In the genomic region with DNA sequence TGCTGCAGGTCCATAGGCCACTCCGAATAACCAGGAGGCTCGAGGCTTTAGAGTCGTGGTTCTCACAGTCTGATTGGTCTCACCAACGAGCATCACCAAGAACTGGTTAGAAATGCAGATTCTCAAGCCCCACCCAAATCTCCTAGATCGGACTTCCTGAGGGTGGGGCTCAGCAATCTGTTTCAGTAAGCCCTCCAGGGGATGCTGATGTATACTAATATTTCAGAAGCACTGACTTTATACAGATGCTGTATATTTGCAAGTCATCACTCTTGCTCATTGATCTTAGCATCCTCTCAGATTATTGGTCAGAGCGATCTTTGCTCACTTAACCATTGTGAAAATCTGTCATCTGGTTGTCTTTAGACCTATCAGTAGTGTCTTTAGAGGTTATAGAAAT, we compare ENCODE assay signal across 2 cellular contexts.
TF ChIP-seq lines count a peak whose summit lies in the region.

No MANE protein-coding gene starts in this region.

TF ChIP-seq in IMR-90, 13 proteins besides CTCF, POLR2A, EP300 and RAD21:
- no peak for TF ChIP-seq RFX5 (IDR thresholded peaks at IDR 0.05; ENCODE audit: low read depth, low read length)
- TF ChIP-seq, protein P1, sequence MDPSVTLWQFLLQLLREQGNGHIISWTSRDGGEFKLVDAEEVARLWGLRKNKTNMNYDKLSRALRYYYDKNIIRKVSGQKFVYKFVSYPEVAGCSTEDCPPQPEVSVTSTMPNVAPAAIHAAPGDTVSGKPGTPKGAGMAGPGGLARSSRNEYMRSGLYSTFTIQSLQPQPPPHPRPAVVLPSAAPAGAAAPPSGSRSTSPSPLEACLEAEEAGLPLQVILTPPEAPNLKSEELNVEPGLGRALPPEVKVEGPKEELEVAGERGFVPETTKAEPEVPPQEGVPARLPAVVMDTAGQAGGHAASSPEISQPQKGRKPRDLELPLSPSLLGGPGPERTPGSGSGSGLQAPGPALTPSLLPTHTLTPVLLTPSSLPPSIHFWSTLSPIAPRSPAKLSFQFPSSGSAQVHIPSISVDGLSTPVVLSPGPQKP (IDR thresholded peaks at IDR 0.05; ENCODE audit: borderline replicate concordance, low read depth, low read length): no peak
- no peak for TF ChIP-seq RCOR1 (IDR thresholded peaks at IDR 0.05; ENCODE audit: insufficient replicate concordance, low read length)
- TF ChIP-seq NFE2L2 (IDR thresholded peaks at IDR 0.05; ENCODE audit: low read depth, low read length): 0 out of 2 replicates have a peak, but pooled peaks have one; percentile 25
- 0 out of 2 replicates have a peak, but pooled peaks have one; percentile 12 for TF ChIP-seq MAFK (IDR thresholded peaks at IDR 0.05; ENCODE audit: low read depth, low read length)
- no peak for TF ChIP-seq USF2 (IDR thresholded peaks at IDR 0.05; ENCODE audit: low read depth, low read length)
- no peak for TF ChIP-seq CHD1 (IDR thresholded peaks at IDR 0.05; ENCODE audit: low read depth, low read length)
- TF ChIP-seq MXI1 (IDR thresholded peaks at IDR 0.05; ENCODE audit: borderline replicate concordance, low read depth, low read length): no peak
- no peak for TF ChIP-seq CEBPB (IDR thresholded peaks at IDR 0.05; ENCODE audit: low read depth, low read length)
- no peak for TF ChIP-seq SMC3 (IDR thresholded peaks at IDR 0.05; ENCODE audit: low read depth, low read length)
- TF ChIP-seq FOS (IDR thresholded peaks at IDR 0.05; ENCODE audit: low read depth, low read length): no peak
- TF ChIP-seq BHLHE40 (IDR thresholded peaks at IDR 0.05; ENCODE audit: low read depth, low read length): no peak
- TF ChIP-seq MAZ (IDR thresholded peaks at IDR 0.05; ENCODE audit: borderline replicate concordance, low read depth, low read length): no peak

TF ChIP-seq in K562, 482 proteins besides CTCF, POLR2A, EP300 and RAD21:
- no peak for TF ChIP-seq USF2 (CRISPR knock-in tag; IDR thresholded peaks at IDR 0.05)
- peak; percentile 32; the same call in 1 of the 2 replicates for TF ChIP-seq MAFG (tag; conservative IDR thresholded peaks at IDR 0.05)
- TF ChIP-seq CREB5 (CRISPR knock-in tag; IDR thresholded peaks at IDR 0.05): no peak
- no peak for TF ChIP-seq PRMT5 (CRISPR knock-in tag; IDR thresholded peaks at IDR 0.05)
- TF ChIP-seq C11orf30 (IDR thresholded peaks at IDR 0.05; ENCODE audit: low read depth): peak; percentile 20; the same call in 1 of the 2 replicates
- 0 out of 2 replicates have a peak, but pooled peaks have one; percentile 4 for TF ChIP-seq NFE2 (IDR thresholded peaks at IDR 0.05; ENCODE audit: low read depth)
- TF ChIP-seq ZNF174 (CRISPR knock-in tag; IDR thresholded peaks at IDR 0.05): no peak
